1 cellular context compared by ENCODE assay signal in genomic region chr15:56205061-56205876, GRCh38.
TF ChIP-seq lines count a peak whose summit lies in the region.

No MANE protein-coding gene starts in this region.

TF ChIP-seq in SK-N-SH treated with all-trans-retinoic acid at 6 μM for 48 hours, 23 proteins besides CTCF, POLR2A, EP300 and RAD21 (continued from another document):
- no peak for TF ChIP-seq PATZ1 (CRISPR knock-in tag; IDR thresholded peaks at IDR 0.05; ENCODE audit: borderline replicate concordance)
- no peak for TF ChIP-seq SNAI2 (CRISPR knock-in tag; IDR thresholded peaks at IDR 0.05)
- no peak for TF ChIP-seq TSHZ2 (CRISPR knock-in tag; IDR thresholded peaks at IDR 0.05)
- no peak for TF ChIP-seq RARB (CRISPR knock-in tag; IDR thresholded peaks at IDR 0.05)
- no peak for TF ChIP-seq CSRNP3 (CRISPR knock-in tag; IDR thresholded peaks at IDR 0.05)
- no peak for TF ChIP-seq ZNF565 (CRISPR knock-in tag; conservative IDR thresholded peaks at IDR 0.05; ENCODE audit: low read depth)
